In genomic region chr2:61177727-61178549, GRCh38 we compare ENCODE assay signal across 8 cellular contexts. TPM values are rescaled to one million over a fixed set of nuclear protein-coding genes. Genes with fewer than 3 reads are reported as not detected.
DNase-seq lines count a peak whose midpoint lies in the region; ATAC-seq and TF ChIP-seq lines count a peak whose summit lies in the region.

No MANE protein-coding gene starts in this region.

- no peak for TF ChIP-seq CTCF in coronary artery (IDR thresholded peaks at IDR 0.05)
- no peak for TF ChIP-seq CTCF in lung (IDR thresholded peaks at IDR 0.05; ENCODE audit: control extremely low read depth, extremely low read depth)

- WGBS in lung, 2 donors: 16 to 24% methylated on average over 38 to 45 of the region's 45 CpGs

- H3K4me3 ChIP-seq in coronary artery (peak overlapping the region; percentile 95), lung (peak overlapping the region; percentile 64)

- H3K9me3 ChIP-seq in lung (ENCODE audit: control insufficient read depth in 2 of 2, insufficient read depth in 1 of 2, low read length in 1 of 2): no peaks in the 10 kb centered on the region

- peak; percentile 17 for DNase-seq in AG08395 (ENCODE audit: low spot score)
- DNase-seq in activated CD4-positive, CD25-positive, alpha-beta regulatory T cell treated with anti-CD3 and anti-CD28 coated beads, Interleukin-2, amount 50 U/mL, for 16 hours (ENCODE audit: low read depth, low spot score): peak; percentile 7
- DNase-seq in coronary artery (ENCODE audit: low spot score): peak; percentile 77
- DNase-seq in lung (ENCODE audit: low spot score): no peak
- DNase-seq in stimulated activated CD8-positive, alpha-beta memory T cell treated with anti-CD3 and anti-CD28 coated beads, Interleukin-7, amount 100 ng/mL, for 4 hours (ENCODE audit: low read depth in 2 of 2): peak; percentile 18 to 20
- no peak for DNase-seq in NCI-H446 treated with DMSO at 0.1 percent for 48 hours (lab: John Stamatoyannopoulos, UW)

- H3K27me3 ChIP-seq in lung (ENCODE audit: control insufficient read depth, insufficient read depth): no peaks in the 10 kb centered on the region

- H3K4me1 ChIP-seq in lung (ENCODE audit: control insufficient read depth in 2 of 2, insufficient read depth in 2 of 2, low read length in 2 of 2): peaks cover 16 to 24% of the 10 kb centered on the region in 2 donors

- ATAC-seq in GM19035 (IDR thresholded peaks at IDR 0.05; ENCODE audit: unreplicated experiment): peak; percentile 30
- ATAC-seq in HG03460 (IDR thresholded peaks at IDR 0.05; ENCODE audit: unreplicated experiment): peak; percentile 22
- no peak for ATAC-seq in lung (ENCODE audit: insufficient read depth, low FRiP score)

- peaks cover 8 to 16% of the 10 kb centered on the region in 2 donors for H3K36me3 ChIP-seq in lung (ENCODE audit: control insufficient read depth in 2 of 2, insufficient read depth in 2 of 2, low read length in 2 of 2)

- H3K27ac ChIP-seq in coronary artery: peak overlapping the region; percentile 96 to 99
- peak overlapping the region; percentile 97 to 99 for H3K27ac ChIP-seq in lung (ENCODE audit: low read depth in 1 of 2, low read length in 1 of 2)

RNA-seq across cellular contexts. Expression of gene C2orf74, which starts 15.9 kb away (rescaled TPM):
- 10 to 100 TPM; 11.5 to 16.9 TPM for total RNA-seq in lung
- polyA plus RNA-seq in lung: 10 to 100 TPM; 10.6 to 18.3 TPM

Comparison
In these comparisons a context has a peak if more than half of its experiments do, and no peak if none do; other contexts are left out.
1. DNase-seq: peak in AG08395 (single experiment), activated CD4-positive, CD25-positive, alpha-beta regulatory T cell treated with anti-CD3 and anti-CD28 coated beads, Interleukin-2, amount 50 U/mL, for 16 hours (single experiment), coronary artery (single experiment) and stimulated activated CD8-positive, alpha-beta memory T cell treated with anti-CD3 and anti-CD28 coated beads, Interleukin-7, amount 100 ng/mL, for 4 hours (2 of 2); none in lung (single experiment) and NCI-H446 treated with DMSO at 0.1 percent for 48 hours (single experiment).